14 cellular contexts compared by ENCODE assay signal in the genomic region with DNA sequence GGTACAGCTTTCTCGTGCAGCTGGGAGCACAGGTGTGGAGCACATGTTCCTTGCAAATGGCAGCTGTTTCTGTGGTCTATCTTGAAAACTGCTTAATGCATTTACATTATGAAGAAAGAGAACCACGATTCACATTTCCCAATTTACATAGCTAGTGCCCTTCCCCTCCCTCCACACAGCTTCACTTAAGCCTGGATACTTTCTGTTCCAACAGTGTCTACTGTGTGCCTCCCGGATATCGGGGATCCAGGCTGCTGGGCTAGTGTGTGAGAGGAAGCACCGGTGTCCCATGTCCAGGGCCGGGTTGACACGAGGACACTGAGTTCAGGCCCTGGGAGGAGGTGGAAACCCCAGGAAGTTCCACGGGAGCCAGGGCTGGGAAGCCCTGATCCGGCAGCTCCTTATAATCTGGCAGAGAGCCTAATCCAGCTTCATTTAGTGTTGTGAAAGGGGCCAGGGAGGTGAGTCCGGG. TPM values are rescaled to one million over a fixed set of nuclear protein-coding genes. Genes with fewer than 3 reads are reported as not detected.
DNase-seq lines count a peak whose midpoint lies in the region; ATAC-seq and TF ChIP-seq lines count a peak whose summit lies in the region.
"Had no signal": no experiment of that assay in that cellular context is flagged by ENCODE, and none has a peak within 500 bp of the region (broad histone marks: within the 10 kb centered on the region; RNA-seq: fewer than 3 reads in every experiment).

No MANE protein-coding gene starts in this region.

- H3K4me1 Mint-ChIP-seq in progenitor cell of endocrine pancreas (ENCODE audit: low read depth): no peaks in the 10 kb centered on the region

- peak overlapping the region in 10 of 11 experiments; percentile 14 to 99 (median 72); a peak in 19 of 22 replicates for H3K4me2 ChIP-seq in BLaER1 treated with 17β-estradiol and CSF1 and Interleukin-3, amounts not matched to agents 10 nM and 100 nM

- intact Hi-C loops in right lobe of liver (cut with DNase I): loop anchor here (5.0 to 10.0 kb wide), 3 partner anchors 185 to 282 kb away; no protein-coding TSS in a partner anchor

- H4K20me1 ChIP-seq in BLaER1 treated with 17β-estradiol and CSF1 and Interleukin-3, amounts not matched to agents 10 nM and 100 nM: no peaks in the 10 kb centered on the region

- peaks cover 0 to 26% (median 7%) of the 10 kb centered on the region in 11 experiments; a peak in 13 of 22 replicates for H3K27me3 ChIP-seq in BLaER1 treated with 17β-estradiol and CSF1 and Interleukin-3, amounts not matched to agents 10 nM and 100 nM
- H3K27me3 ChIP-seq in right lobe of liver: no peaks in the 10 kb centered on the region
- H3K27me3 ChIP-seq: pancreas had no signal

- TF ChIP-seq POLR2A in right lobe of liver (IDR thresholded peaks at IDR 0.05): no peak

- H3K4me3 ChIP-seq in BLaER1 treated with 17β-estradiol and CSF1 and Interleukin-3, amounts not matched to agents 10 nM and 100 nM: no peak overlapping the region
- no peak overlapping the region for H3K4me3 ChIP-seq in choroid plexus epithelial cell (ENCODE audit: low read depth, low read length)
- H3K4me3 ChIP-seq in right lobe of liver: no peak overlapping the region
- H3K4me3 ChIP-seq: pancreas had no signal

- peaks cover 27 to 76% (median 68%) of the 10 kb centered on the region in 10 experiments for H3K4me1 ChIP-seq in BLaER1 treated with 17β-estradiol and CSF1 and Interleukin-3, amounts not matched to agents 10 nM and 100 nM
- no peaks in the 10 kb centered on the region for H3K4me1 ChIP-seq in right lobe of liver
- H3K4me1 ChIP-seq: pancreas had no signal

- no peaks in the 10 kb centered on the region for H3K9me3 ChIP-seq in BLaER1 treated with 17β-estradiol and CSF1 and Interleukin-3, amounts not matched to agents 10 nM and 100 nM (replicated peaks in 1 of 11)
- H3K9me3 ChIP-seq in right lobe of liver: no peaks in the 10 kb centered on the region
- H3K9me3 ChIP-seq: pancreas had no signal

- H3K36me3 Mint-ChIP-seq in progenitor cell of endocrine pancreas (ENCODE audit: insufficient read depth): no peaks in the 10 kb centered on the region
- H3K36me3 Mint-ChIP-seq: activated naive CD8-positive, alpha-beta T cell had no signal

- no peaks in the 10 kb centered on the region for H3K27me3 Mint-ChIP-seq in progenitor cell of endocrine pancreas
- H3K27me3 Mint-ChIP-seq: activated naive CD8-positive, alpha-beta T cell had no signal

- TF ChIP-seq CTCF in choroid plexus epithelial cell (conservative IDR thresholded peaks at IDR 0.05; ENCODE audit: low read depth, low read length) (no peak), right lobe of liver (IDR thresholded peaks at IDR 0.05) (no peak), progenitor cell of endocrine pancreas (IDR thresholded peaks at IDR 0.05; ENCODE audit: unreplicated experiment) (no peak)

- peak; percentile 55 for DNase-seq in NAMALWA (ENCODE audit: low spot score)
- DNase-seq in choroid plexus epithelial cell (ENCODE audit: low read depth): peak; percentile 58
- DNase-seq in right lobe of liver: no peak
- no peak for DNase-seq in GM03348 (ENCODE audit: low spot score)
- no peak for DNase-seq in progenitor cell of endocrine pancreas (ENCODE audit: low spot score, unreplicated experiment)
- DNase-seq: activated CD4-positive, alpha-beta T cell treated with anti-CD3 and anti-CD28 coated beads, Interleukin-2, amount 10 ng/mL, durations not matched to agents 7 days and 5 days; NCI-H1105 treated with DMSO at 0.1 percent for 48 hours; NCI-H774 had no signal

- no peak overlapping the region for H3K4me3 Mint-ChIP-seq in progenitor cell of endocrine pancreas (ENCODE audit: low read depth)
- H3K4me3 Mint-ChIP-seq: activated CD4-positive, alpha-beta T cell treated with anti-CD3 and anti-CD28 coated beads, Interleukin-2, amount 10 ng/mL, durations not matched to agents 7 days and 5 days; activated naive CD8-positive, alpha-beta T cell had no signal

- ATAC-seq in right lobe of liver (peak; percentile 34 to 65 (median 41)), HG03460 (IDR thresholded peaks at IDR 0.05; ENCODE audit: unreplicated experiment) (no peak), HG02852 (IDR thresholded peaks at IDR 0.05; ENCODE audit: unreplicated experiment) (no peak)
- ATAC-seq: pancreas had no signal

- H3K27ac ChIP-seq in BLaER1 treated with 17β-estradiol and CSF1 and Interleukin-3, amounts not matched to agents 10 nM and 100 nM: peak overlapping the region in 9 of 11 experiments; percentile 13 to 63 (median 50); a peak in 15 of 22 replicates
- H3K27ac ChIP-seq in right lobe of liver: no peak overlapping the region
- H3K27ac ChIP-seq: C4-2B, pancreas had no signal

- H3K36me3 ChIP-seq in BLaER1 treated with 17β-estradiol and CSF1 and Interleukin-3, amounts not matched to agents 10 nM and 100 nM: no peaks in the 10 kb centered on the region
- no peaks in the 10 kb centered on the region for H3K36me3 ChIP-seq in right lobe of liver
- H3K36me3 ChIP-seq: pancreas had no signal

- 38% methylated on average over 7 of the region's 10 CpGs for WGBS in right lobe of liver (ENCODE audit: insufficient coverage, low coverage, low lambda C conversion rate, missing lambda C conversion rate)

- H3K27ac Mint-ChIP-seq in progenitor cell of endocrine pancreas: no peak overlapping the region
- H3K27ac Mint-ChIP-seq: activated CD4-positive, alpha-beta T cell treated with anti-CD3 and anti-CD28 coated beads, Interleukin-2, amount 10 ng/mL, durations not matched to agents 7 days and 5 days; activated naive CD8-positive, alpha-beta T cell had no signal

- H3K9ac ChIP-seq in BLaER1 treated with 17β-estradiol and CSF1 and Interleukin-3, amounts not matched to agents 10 nM and 100 nM: peak overlapping the region in 3 of 11 experiments; percentile 11 to 38 (median 34); a peak in 3 of 22 replicates

- H3K9me3 Mint-ChIP-seq in progenitor cell of endocrine pancreas (ENCODE audit: low read depth): no peaks in the 10 kb centered on the region
- H3K9me3 Mint-ChIP-seq: activated CD4-positive, alpha-beta T cell treated with anti-CD3 and anti-CD28 coated beads, Interleukin-2, amount 10 ng/mL, durations not matched to agents 7 days and 5 days had no signal

RNA-seq across cellular contexts. Expression of a gene that starts 31.7 kb away (rescaled TPM):
- total RNA-seq in right lobe of liver (1 to 10 TPM in 1 of 6 experiments, under 1 TPM in 5; 0.14 to 5.9 (median 0.30) TPM), progenitor cell of endocrine pancreas (4.6 and 5.0 TPM in 2 replicates)

RNA-seq across cellular contexts. Expression of a gene that starts 47.9 kb away (rescaled TPM):
- 1 to 10 TPM; 2.5 to 2.9 (median 2.6) TPM for total RNA-seq in right lobe of liver
- total RNA-seq in progenitor cell of endocrine pancreas: 10.4 and 11.0 TPM in 2 replicates

Comparison
In these comparisons a context has a peak if more than half of its experiments do, and no peak if none do; other contexts are left out.
1. H3K27ac ChIP-seq: peak in BLaER1 treated with 17β-estradiol and CSF1 and Interleukin-3, amounts not matched to agents 10 nM and 100 nM (9 of 11); none in right lobe of liver (0 of 3).
2. DNase-seq: peak in NAMALWA (single experiment) and choroid plexus epithelial cell (single experiment); none in right lobe of liver (0 of 3), GM03348 (single experiment) and progenitor cell of endocrine pancreas (single experiment).
3. ATAC-seq: peak in right lobe of liver (4 of 4); none in HG03460 (single experiment) and HG02852 (single experiment).